22 cellular contexts compared by ENCODE assay signal in genomic region chr5:170169996-170170395, GRCh38.
A peak's percentile ranks its signal among the peaks of the same experiment; 100 is the strongest.
DNase-seq lines count a peak whose midpoint lies in the region; ATAC-seq, FAIRE-seq and TF ChIP-seq lines count a peak whose summit lies in the region.
"Had no signal": no experiment of that assay in that cellular context is flagged by ENCODE, and none has a peak within 500 bp of the region (broad histone marks: within the 10 kb centered on the region; RNA-seq: fewer than 3 reads in every experiment).

No MANE protein-coding gene starts in this region.

- no peak for TF ChIP-seq CTCF in H1 (IDR thresholded peaks at IDR 0.05; ENCODE audit: control extremely low read depth in 1 of 3, insufficient read depth in 1 of 3, low read depth in 1 of 3, low read length in 3 of 3)

- H3K4me1 Mint-ChIP-seq in stimulated activated naive CD8-positive, alpha-beta T cell treated with anti-CD3 and anti-CD28 coated beads, Interleukin-15, amount 100 ng/mL, for 72 hours, result no peaks in the 10 kb centered on the region

- H3K27ac ChIP-seq in H1 (ENCODE audit: low read depth, low read length), result no peak overlapping the region
- H3K27ac ChIP-seq: HL-60, RWPE1, SJCRH30 had no signal

- no peak overlapping the region for H2BK5ac ChIP-seq in H1 (ENCODE audit: low read depth, low read length)

- WGBS in H1 (ENCODE audit: extremely low coverage in 1 of 2, insufficient coverage in 1 of 2, insufficient read length in 1 of 2, insufficient replicate concordance in 2 of 2, low coverage in 1 of 2, low lambda C conversion rate in 2 of 2, missing lambda C conversion rate in 1 of 2), 2 experiments, result 76% methylated on average over 4 of the region's 4 CpGs; no CpG with 5 or more reads in 1 of the 2 experiments

- H4K5ac ChIP-seq in H1 (ENCODE audit: insufficient read length, low read depth, low read length), result no peak overlapping the region

- no peak for DNase-seq in stimulated activated naive CD8-positive, alpha-beta T cell treated with anti-CD3 and anti-CD28 coated beads, Interleukin-15, amount 100 ng/mL, for 72 hours
- no peak for DNase-seq in stimulated activated naive CD8-positive, alpha-beta T cell treated with anti-CD3 and anti-CD28 coated beads, Interleukin-15, Interleukin-2, amounts not matched to agents 100 U/mL and 50 U/mL, for 24 hours
- peak; percentile 54 to 64 for DNase-seq in NCI-H526 (lab: John Stamatoyannopoulos, UW)
- DNase-seq in H1 (ENCODE audit: low read depth in 1 of 2, low spot score in 2 of 2), result no peak
- no peak for DNase-seq in CD1c-positive myeloid dendritic cell (ENCODE audit: extremely low spot score)
- DNase-seq in NCI-H1092 (lab: John Stamatoyannopoulos, UW), result no peak
- DNase-seq: BE2C; Caco-2; CD4-positive, alpha-beta T cell; GF-D8; MM.1S; NCI-H1092 treated with DMSO at 0.1 percent for 48 hours; NCI-H146; NCI-H2107; NCI-H226; SJCRH30 had no signal

- no peak overlapping the region for H2BK15ac ChIP-seq in H1 (ENCODE audit: low read length)

- H3K23ac ChIP-seq in H1 (ENCODE audit: insufficient read length), result no peak overlapping the region

- TF ChIP-seq EP300 in H1 (IDR thresholded peaks at IDR 0.05; ENCODE audit: borderline replicate concordance in 1 of 2, low read depth in 2 of 2, low read length in 2 of 2), result no peak

- H3K79me1 ChIP-seq in H1 (ENCODE audit: low read depth, low read length), result no peaks in the 10 kb centered on the region

- peaks cover 14% of the 10 kb centered on the region for H3K27me3 Mint-ChIP-seq in stimulated activated naive CD8-positive, alpha-beta T cell treated with anti-CD3 and anti-CD28 coated beads, Interleukin-15, amount 100 ng/mL, for 72 hours

- no peaks in the 10 kb centered on the region for H3K23me2 ChIP-seq in H1 (ENCODE audit: low read depth, low read length)

- POLR2A ChIA-PET in H1 (lab: Charles Lee; ENCODE audit: partially characterized antibody), result no interaction called here

- no peak overlapping the region for H2AK5ac ChIP-seq in H1 (ENCODE audit: low read depth, low read length)

- H3K4me1 ChIP-seq in H1 (replicated peaks in 1 of 4; ENCODE audit: control insufficient read depth in 3 of 4, insufficient read depth in 4 of 4, low read length in 3 of 4), result peaks cover 0 to 2% (median 0%) of the 10 kb centered on the region in 4 experiments; a peak in 1 of 7 replicates
- H3K4me1 ChIP-seq: BE2C, Caco-2, HAP-1, SJCRH30 had no signal

- CTCF ChIA-PET in H1 (lab: Charles Lee; ENCODE audit: partially characterized antibody), result interaction anchor here (0.6 to 1.9 kb wide), 8 partner anchors 9 to 184 kb away, joined by 3 to 9 read pairs (median 4); no protein-coding TSS in a partner anchor

- H3K79me2 ChIP-seq in H1 (ENCODE audit: control insufficient read depth in 1 of 2, insufficient read depth in 2 of 2, low read length in 2 of 2), result no peaks in the 10 kb centered on the region

- no peak overlapping the region for H2BK20ac ChIP-seq in H1 (ENCODE audit: low read length)

- no peak overlapping the region for H3K27ac Mint-ChIP-seq in stimulated activated naive CD8-positive, alpha-beta T cell treated with anti-CD3 and anti-CD28 coated beads, Interleukin-15, amount 100 ng/mL, for 72 hours
- H3K27ac Mint-ChIP-seq: CD4-positive, alpha-beta T cell had no signal

- no peaks in the 10 kb centered on the region for H4K20me1 ChIP-seq in H1 (replicated peaks in 1 of 2; ENCODE audit: control insufficient read depth in 1 of 2, insufficient read depth in 2 of 2, low read length in 2 of 2)

- H3K56ac ChIP-seq in H1 (replicated peaks; ENCODE audit: insufficient read length, low read depth, low read length), result no peak overlapping the region

- no peak overlapping the region for H3K14ac ChIP-seq in H1 (ENCODE audit: insufficient read length)

- no peak for FAIRE-seq in H1 (lab: Jason Lieb, UNC)
- FAIRE-seq: A204.1, GM19239 had no signal

- peak; percentile 10 for ATAC-seq in stimulated activated naive CD8-positive, alpha-beta T cell treated with anti-CD3 and anti-CD28 coated beads, Interleukin-15, amount 100 ng/mL, for 72 hours
- ATAC-seq in stimulated activated naive CD8-positive, alpha-beta T cell treated with anti-CD3 and anti-CD28 coated beads, Interleukin-15, Interleukin-2, amounts not matched to agents 100 U/mL and 50 U/mL, for 24 hours, result no peak
- no peak for ATAC-seq in HG02973 (IDR thresholded peaks at IDR 0.05; ENCODE audit: unreplicated experiment)

- no peak overlapping the region for H4K91ac ChIP-seq in H1 (replicated peaks; ENCODE audit: insufficient read length, low read length)

- no peaks in the 10 kb centered on the region for H3K36me3 ChIP-seq in H1 (ENCODE audit: control insufficient read depth in 2 of 4, insufficient read depth in 4 of 4, low read length in 3 of 4)
- H3K36me3 ChIP-seq: BE2C, HAP-1, SJCRH30 had no signal

- no peak overlapping the region for H3K4me2 ChIP-seq in H1 (ENCODE audit: insufficient read depth in 1 of 2, low read depth in 2 of 2, low read length in 2 of 2)

- no peak overlapping the region for H3K4me3 Mint-ChIP-seq in stimulated activated naive CD8-positive, alpha-beta T cell treated with anti-CD3 and anti-CD28 coated beads, Interleukin-15, amount 100 ng/mL, for 72 hours
- H3K4me3 Mint-ChIP-seq: CD4-positive, alpha-beta T cell had no signal

- no peaks in the 10 kb centered on the region for H3K9me3 ChIP-seq in H1 (ENCODE audit: insufficient read depth in 2 of 2, low read depth in 1 of 2, low read length in 1 of 2)
- H3K9me3 ChIP-seq: BE2C, Caco-2, HAP-1, SJCRH30 had no signal

- H3K9me3 Mint-ChIP-seq in stimulated activated naive CD8-positive, alpha-beta T cell treated with anti-CD3 and anti-CD28 coated beads, Interleukin-15, amount 100 ng/mL, for 72 hours, result no peaks in the 10 kb centered on the region
- H3K9me3 Mint-ChIP-seq: CD4-positive, alpha-beta T cell had no signal

- no peak overlapping the region for H2BK120ac ChIP-seq in H1 (replicated peaks; ENCODE audit: low read depth, low read length)

- TF ChIP-seq RAD21 in H1 (IDR thresholded peaks at IDR 0.05 in 1 of 2, conservative IDR thresholded peaks at IDR 0.05 in 1 of 2; ENCODE audit: low read depth in 2 of 2, low read length in 2 of 2), result no peak

- peak overlapping the region; percentile 9; the same call in 1 of the 2 replicates for H4K8ac ChIP-seq in H1 (ENCODE audit: extremely low read depth, insufficient read depth, low read length)

- no peak overlapping the region for H3K18ac ChIP-seq in H1 (ENCODE audit: extremely low read depth, low read length)

- TF ChIP-seq POLR2A in H1 (IDR thresholded peaks at IDR 0.05; ENCODE audit: control extremely low read depth in 1 of 2, low read depth in 2 of 2, low read length in 2 of 2), result no peak

- no peaks in the 10 kb centered on the region; a peak in 2 of 7 replicates for H3K27me3 ChIP-seq in H1 (replicated peaks in 1 of 4; ENCODE audit: control insufficient read depth in 3 of 4, extremely low read depth in 1 of 4, insufficient read depth in 3 of 4, low read length in 3 of 4)
- H3K27me3 ChIP-seq: BE2C had no signal

- H3K9ac ChIP-seq in H1 (replicated peaks in 1 of 4; ENCODE audit: extremely low read depth in 1 of 4, low read depth in 3 of 4, low read length in 3 of 4), result no peak overlapping the region

- H2AFZ ChIP-seq in H1 (ENCODE audit: low read length), result no peak overlapping the region

- no peak overlapping the region for H3K4ac ChIP-seq in H1 (replicated peaks; ENCODE audit: insufficient read length, low read depth, low read length)

- no peak overlapping the region for H3K4me3 ChIP-seq in H1 (ENCODE audit: extremely low read depth in 1 of 4, insufficient read depth in 2 of 4, low read depth in 3 of 4, low read length in 4 of 4)
- H3K4me3 ChIP-seq: HAP-1, SJCRH30 had no signal

- no peak overlapping the region for H2BK12ac ChIP-seq in H1 (ENCODE audit: low read depth, low read length)

TF ChIP-seq in H1, 55 proteins besides CTCF, POLR2A, EP300 and RAD21:
- TF ChIP-seq CREB1 (IDR thresholded peaks at IDR 0.05), result no peak
- TF ChIP-seq RFX5 (IDR thresholded peaks at IDR 0.05; ENCODE audit: borderline replicate concordance, low read depth, low read length), result no peak
- no peak for TF ChIP-seq SP4 (IDR thresholded peaks at IDR 0.05; ENCODE audit: low read length)
- TF ChIP-seq CEBPB (IDR thresholded peaks at IDR 0.05; ENCODE audit: low read depth, low read length), result no peak
- no peak for TF ChIP-seq SIN3A (conservative IDR thresholded peaks at IDR 0.05 in 1 of 2, IDR thresholded peaks at IDR 0.05 in 1 of 2; ENCODE audit: low read depth in 1 of 2, low read length in 2 of 2)

Comparison
In these comparisons a context has a peak if more than half of its experiments do, and no peak if none do; other contexts are left out.
1. DNase-seq: peak in NCI-H526 (2 of 2); none in stimulated activated naive CD8-positive, alpha-beta T cell treated with anti-CD3 and anti-CD28 coated beads, Interleukin-15, amount 100 ng/mL, for 72 hours (0 of 2), stimulated activated naive CD8-positive, alpha-beta T cell treated with anti-CD3 and anti-CD28 coated beads, Interleukin-15, Interleukin-2, amounts not matched to agents 100 U/mL and 50 U/mL, for 24 hours (single experiment), H1 (0 of 2), CD1c-positive myeloid dendritic cell (single experiment) and NCI-H1092 (single experiment).